1 cellular context compared by ENCODE assay signal in genomic region chr18:46497129-46497528, GRCh38.
A peak's percentile ranks its signal among the peaks of the same experiment; 100 is the strongest.
TF ChIP-seq lines count a peak whose summit lies in the region.

No MANE protein-coding gene starts in this region.

TF ChIP-seq in HepG2, 621 proteins besides CTCF, POLR2A, EP300 and RAD21 (continued from another document):
- peak; percentile 86 to 98 for TF ChIP-seq REST (IDR thresholded peaks at IDR 0.05; ENCODE audit: borderline replicate concordance in 1 of 2, low read depth in 1 of 2, low read length in 2 of 2)
- peak; percentile 61; the same call in 1 of the 2 replicates for TF ChIP-seq ZSCAN9 (CRISPR knock-in tag; IDR thresholded peaks at IDR 0.05; ENCODE audit: borderline replicate concordance)
- TF ChIP-seq, protein P1, sequence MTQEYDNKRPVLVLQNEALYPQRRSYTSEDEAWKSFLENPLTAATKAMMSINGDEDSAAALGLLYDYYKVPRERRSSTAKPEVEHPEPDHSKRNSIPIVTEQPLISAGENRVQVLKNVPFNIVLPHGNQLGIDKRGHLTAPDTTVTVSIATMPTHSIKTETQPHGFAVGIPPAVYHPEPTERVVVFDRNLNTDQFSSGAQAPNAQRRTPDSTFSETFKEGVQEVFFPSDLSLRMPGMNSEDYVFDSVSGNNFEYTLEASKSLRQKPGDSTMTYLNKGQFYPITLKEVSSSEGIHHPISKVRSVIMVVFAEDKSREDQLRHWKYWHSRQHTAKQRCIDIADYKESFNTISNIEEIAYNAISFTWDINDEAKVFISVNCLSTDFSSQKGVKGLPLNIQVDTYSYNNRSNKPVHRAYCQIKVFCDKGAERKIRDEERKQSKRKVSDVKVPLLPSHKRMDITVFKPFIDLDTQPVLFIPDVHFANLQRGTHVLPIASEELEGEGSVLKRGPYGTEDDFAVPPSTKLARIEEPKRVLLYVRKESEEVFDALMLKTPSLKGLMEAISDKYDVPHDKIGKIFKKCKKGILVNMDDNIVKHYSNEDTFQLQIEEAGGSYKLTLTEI (CRISPR knock-in tag; conservative IDR thresholded peaks at IDR 0.05), result no peak
- no peak for TF ChIP-seq ARID2 (CRISPR knock-in tag; IDR thresholded peaks at IDR 0.05; ENCODE audit: borderline replicate concordance)
- 0 out of 2 replicates have a peak, but pooled peaks have one; percentile 26 for TF ChIP-seq HDAC2 (CRISPR knock-in tag; IDR thresholded peaks at IDR 0.05)
- TF ChIP-seq ZHX2 (IDR thresholded peaks at IDR 0.05; ENCODE audit: low read depth), result no peak
- TF ChIP-seq ZHX2 (CRISPR knock-in tag; IDR thresholded peaks at IDR 0.05; ENCODE audit: borderline replicate concordance), result 0 out of 2 replicates have a peak, but pooled peaks have one; percentile 54
- TF ChIP-seq ZNF441 (CRISPR knock-in tag; IDR thresholded peaks at IDR 0.05; ENCODE audit: borderline replicate concordance), result peak; percentile 59; the same call in 1 of the 2 replicates
- peak; percentile 97 for TF ChIP-seq MIER2 (CRISPR knock-in tag; IDR thresholded peaks at IDR 0.05)
- 0 out of 2 replicates have a peak, but pooled peaks have one; percentile 26 for TF ChIP-seq ZNF331 (CRISPR knock-in tag; IDR thresholded peaks at IDR 0.05)
- peak; percentile 98; the same call in 1 of the 2 replicates for TF ChIP-seq EHMT2 (IDR thresholded peaks at IDR 0.05; ENCODE audit: borderline replicate concordance, low read depth, low read length)
- TF ChIP-seq ISX (CRISPR knock-in tag; conservative IDR thresholded peaks at IDR 0.05), result 0 out of 2 replicates have a peak, but pooled peaks have one; percentile 42
- no peak for TF ChIP-seq PHF5A (CRISPR knock-in tag; IDR thresholded peaks at IDR 0.05; ENCODE audit: low read depth, unreplicated experiment)
- TF ChIP-seq WIZ (CRISPR knock-in tag; IDR thresholded peaks at IDR 0.05), result peak; percentile 72; the same call in 1 of the 2 replicates
- no peak for TF ChIP-seq SYNCRIP (IDR thresholded peaks at IDR 0.05; ENCODE audit: insufficient read depth, low read depth, low read length)
- TF ChIP-seq, protein P2, sequence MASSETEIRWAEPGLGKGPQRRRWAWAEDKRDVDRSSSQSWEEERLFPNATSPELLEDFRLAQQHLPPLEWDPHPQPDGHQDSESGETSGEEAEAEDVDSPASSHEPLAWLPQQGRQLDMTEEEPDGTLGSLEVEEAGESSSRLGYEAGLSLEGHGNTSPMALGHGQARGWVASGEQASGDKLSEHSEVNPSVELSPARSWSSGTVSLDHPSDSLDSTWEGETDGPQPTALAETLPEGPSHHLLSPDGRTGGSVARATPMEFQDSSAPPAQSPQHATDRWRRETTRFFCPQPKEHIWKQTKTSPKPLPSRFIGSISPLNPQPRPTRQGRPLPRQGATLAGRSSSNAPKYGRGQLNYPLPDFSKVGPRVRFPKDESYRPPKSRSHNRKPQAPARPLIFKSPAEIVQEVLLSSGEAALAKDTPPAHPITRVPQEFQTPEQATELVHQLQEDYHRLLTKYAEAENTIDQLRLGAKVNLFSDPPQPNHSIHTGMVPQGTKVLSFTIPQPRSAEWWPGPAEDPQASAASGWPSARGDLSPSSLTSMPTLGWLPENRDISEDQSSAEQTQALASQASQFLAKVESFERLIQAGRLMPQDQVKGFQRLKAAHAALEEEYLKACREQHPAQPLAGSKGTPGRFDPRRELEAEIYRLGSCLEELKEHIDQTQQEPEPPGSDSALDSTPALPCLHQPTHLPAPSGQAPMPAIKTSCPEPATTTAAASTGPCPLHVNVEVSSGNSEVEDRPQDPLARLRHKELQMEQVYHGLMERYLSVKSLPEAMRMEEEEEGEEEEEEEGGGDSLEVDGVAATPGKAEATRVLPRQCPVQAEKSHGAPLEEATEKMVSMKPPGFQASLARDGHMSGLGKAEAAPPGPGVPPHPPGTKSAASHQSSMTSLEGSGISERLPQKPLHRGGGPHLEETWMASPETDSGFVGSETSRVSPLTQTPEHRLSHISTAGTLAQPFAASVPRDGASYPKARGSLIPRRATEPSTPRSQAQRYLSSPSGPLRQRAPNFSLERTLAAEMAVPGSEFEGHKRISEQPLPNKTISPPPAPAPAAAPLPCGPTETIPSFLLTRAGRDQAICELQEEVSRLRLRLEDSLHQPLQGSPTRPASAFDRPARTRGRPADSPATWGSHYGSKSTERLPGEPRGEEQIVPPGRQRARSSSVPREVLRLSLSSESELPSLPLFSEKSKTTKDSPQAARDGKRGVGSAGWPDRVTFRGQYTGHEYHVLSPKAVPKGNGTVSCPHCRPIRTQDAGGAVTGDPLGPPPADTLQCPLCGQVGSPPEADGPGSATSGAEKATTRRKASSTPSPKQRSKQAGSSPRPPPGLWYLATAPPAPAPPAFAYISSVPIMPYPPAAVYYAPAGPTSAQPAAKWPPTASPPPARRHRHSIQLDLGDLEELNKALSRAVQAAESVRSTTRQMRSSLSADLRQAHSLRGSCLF (CRISPR knock-in tag; IDR thresholded peaks at IDR 0.05; ENCODE audit: borderline replicate concordance), result no peak
- TF ChIP-seq, protein P3, sequence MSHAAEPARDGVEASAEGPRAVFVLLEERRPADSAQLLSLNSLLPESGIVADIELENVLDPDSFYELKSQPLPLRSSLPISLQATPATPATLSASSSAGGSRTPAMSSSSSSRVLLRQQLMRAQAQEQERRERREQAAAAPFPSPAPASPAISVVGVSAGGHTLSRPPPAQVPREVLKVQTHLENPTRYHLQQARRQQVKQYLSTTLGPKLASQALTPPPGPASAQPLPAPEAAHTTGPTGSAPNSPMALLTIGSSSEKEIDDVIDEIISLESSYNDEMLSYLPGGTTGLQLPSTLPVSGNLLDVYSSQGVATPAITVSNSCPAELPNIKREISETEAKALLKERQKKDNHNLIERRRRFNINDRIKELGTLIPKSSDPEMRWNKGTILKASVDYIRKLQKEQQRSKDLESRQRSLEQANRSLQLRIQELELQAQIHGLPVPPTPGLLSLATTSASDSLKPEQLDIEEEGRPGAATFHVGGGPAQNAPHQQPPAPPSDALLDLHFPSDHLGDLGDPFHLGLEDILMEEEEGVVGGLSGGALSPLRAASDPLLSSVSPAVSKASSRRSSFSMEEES (CRISPR knock-in tag; IDR thresholded peaks at IDR 0.05), result peak; percentile 44; the same call in 1 of the 2 replicates
